Comparison of ENCODE assay signal across 26 cellular contexts in the genomic region with DNA sequence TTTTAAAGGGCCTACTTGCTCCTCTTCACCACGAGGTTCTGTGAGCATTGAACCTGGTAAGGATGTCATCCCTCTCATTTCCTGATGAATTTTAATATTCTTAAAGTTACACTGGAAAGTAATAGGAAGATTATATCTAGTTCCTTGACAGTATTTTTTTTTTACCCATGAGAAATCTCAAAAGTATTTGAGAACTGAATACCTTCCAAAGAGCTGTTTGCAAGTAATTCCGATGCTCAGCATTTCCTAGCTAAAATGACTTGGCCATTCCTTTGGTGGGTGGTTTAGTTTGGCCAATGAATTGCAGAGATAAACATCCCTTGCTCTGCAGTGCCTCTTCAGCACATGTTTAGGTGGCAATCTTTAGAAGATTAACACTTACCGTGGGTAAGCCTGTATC.
"Had no signal": no experiment of that assay in that cellular context is flagged by ENCODE, and none has a peak within 500 bp of the region (broad histone marks: within the 10 kb centered on the region; RNA-seq: fewer than 3 reads in every experiment).

No MANE protein-coding gene starts in this region.

- H3K4me3 Mint-ChIP-seq: activated CD8-positive, alpha-beta T cell treated with anti-CD3 and anti-CD28 coated beads, Interleukin-2, amount 10 ng/mL, durations not matched to agents 7 days and 5 days; activated naive CD4-positive, alpha-beta T cell treated with anti-CD3 and anti-CD28 coated beads, Interleukin-2, amount 50 U/mL, for 24 hours; activated T-helper 1 cell treated with anti-CD3 and anti-CD28 coated beads, Interleukin-12 subunit alpha, Interleukin-12 subunit beta, Interleukin-2, Interleukin-4 antibody, amounts not matched to agents 30 ng/mL and 10 ng/mL and 1 ng/mL, durations not matched to agents 14 hours and 24 hours and 36 hours; naive B cell had no signal

- H3K36me3 Mint-ChIP-seq: activated naive CD4-positive, alpha-beta T cell treated with anti-CD3 and anti-CD28 coated beads, Interleukin-2, amount 50 U/mL, for 24 hours; naive B cell had no signal

- H3K27me3 ChIP-seq: body of pancreas, upper lobe of right lung had no signal

- H3K9me3 Mint-ChIP-seq: activated naive CD4-positive, alpha-beta T cell treated with anti-CD3 and anti-CD28 coated beads, Interleukin-2, amount 50 U/mL, for 24 hours; activated T-helper 1 cell treated with anti-CD3 and anti-CD28 coated beads, Interleukin-12 subunit alpha, Interleukin-12 subunit beta, Interleukin-2, Interleukin-4 antibody, amounts not matched to agents 30 ng/mL and 10 ng/mL and 1 ng/mL, durations not matched to agents 14 hours and 24 hours and 36 hours; naive B cell had no signal

- H3K36me3 ChIP-seq: lower lobe of right lung, upper lobe of right lung, WERI-Rb-1 had no signal

- H3K4me1 ChIP-seq: body of pancreas, lower lobe of right lung, upper lobe of right lung had no signal

- DNase-seq: activated CD4-positive, alpha-beta T cell treated with anti-CD3 and anti-CD28 coated beads, Interleukin-2, amount 50 U/mL, for 1 hour; activated CD4-positive, CD25-positive, alpha-beta regulatory T cell treated with anti-CD3 and anti-CD28 coated beads, Interleukin-2, amount 50 U/mL, for 72 hours; activated CD8-positive, alpha-beta T cell treated with anti-CD3 and anti-CD28 coated beads, Interleukin-2, amount 10 ng/mL, durations not matched to agents 7 days and 5 days; activated gamma-delta T cell treated with Interleukin-2 at 50 U/mL for 16 hours; anterior cingulate cortex; body of pancreas; dermis blood vessel endothelial cell; effector memory CD4-positive, alpha-beta T cell; foreskin fibroblast; lower lobe of right lung; naive B cell; nucleus accumbens; posterior cingulate gyrus; stimulated activated CD4-positive, alpha-beta T cell treated with anti-CD3 and anti-CD28 coated beads, Interleukin-15, amount 100 ng/mL, for 24 hours; stimulated activated CD4-positive, alpha-beta T cell treated with anti-CD3 and anti-CD28 coated beads, Interleukin-2, amount 100 ng/mL, for 48 hours; stimulated activated CD8-positive, alpha-beta memory T cell treated with anti-CD3 and anti-CD28 coated beads, Interleukin-4, amount 100 ng/mL, for 48 hours; stimulated activated naive CD4-positive, alpha-beta T cell; T-helper 1 cell; upper lobe of right lung; WERI-Rb-1 had no signal

- H3K4me3 ChIP-seq: body of pancreas, lower lobe of right lung, smooth muscle cell, upper lobe of right lung had no signal

- H3K27me3 Mint-ChIP-seq: activated naive CD4-positive, alpha-beta T cell treated with anti-CD3 and anti-CD28 coated beads, Interleukin-2, amount 50 U/mL, for 24 hours; naive B cell had no signal

- H3K9me3 ChIP-seq: body of pancreas, lower lobe of right lung, upper lobe of right lung had no signal

- H3K27ac Mint-ChIP-seq: activated CD8-positive, alpha-beta T cell treated with anti-CD3 and anti-CD28 coated beads, Interleukin-2, amount 10 ng/mL, durations not matched to agents 7 days and 5 days; activated naive CD4-positive, alpha-beta T cell treated with anti-CD3 and anti-CD28 coated beads, Interleukin-2, amount 50 U/mL, for 24 hours; activated T-helper 1 cell treated with anti-CD3 and anti-CD28 coated beads, Interleukin-12 subunit alpha, Interleukin-12 subunit beta, Interleukin-2, Interleukin-4 antibody, amounts not matched to agents 30 ng/mL and 10 ng/mL and 1 ng/mL, durations not matched to agents 14 hours and 24 hours and 36 hours; naive B cell had no signal

- H3K27ac ChIP-seq: body of pancreas, lower lobe of right lung, upper lobe of right lung, WERI-Rb-1 had no signal

- H3K4me1 Mint-ChIP-seq: naive B cell had no signal

- ATAC-seq: activated CD8-positive, alpha-beta T cell treated with anti-CD3 and anti-CD28 coated beads, Interleukin-2, amount 10 ng/mL, durations not matched to agents 7 days and 5 days; body of pancreas; esophagus mucosa; left lobe of liver; lower lobe of right lung; sciatic nerve; upper lobe of right lung had no signal
